3 cellular contexts compared by ENCODE assay signal in the genomic region with DNA sequence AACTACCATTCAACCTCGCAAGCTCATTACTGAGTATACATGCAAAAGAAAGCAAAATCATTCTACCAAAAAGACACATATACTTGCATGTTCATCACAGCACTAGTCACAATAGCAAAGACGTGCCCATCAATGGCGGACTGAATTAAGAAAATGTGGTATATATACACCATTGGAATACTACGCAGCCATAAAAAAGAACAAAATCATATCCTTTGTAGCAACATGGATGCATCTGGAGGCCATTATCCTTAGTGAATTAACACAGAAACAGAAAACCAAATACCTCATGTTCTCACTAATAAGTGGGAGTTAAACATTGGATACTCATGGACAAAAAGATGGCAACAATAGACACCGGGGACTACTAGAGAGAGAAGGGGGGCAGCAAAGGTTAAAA.
TF ChIP-seq lines count a peak whose summit lies in the region.

No MANE protein-coding gene starts in this region.

TF ChIP-seq in SK-N-SH treated with all-trans-retinoic acid at 6 μM for 48 hours, 23 proteins besides CTCF, POLR2A, EP300 and RAD21:
- no peak for TF ChIP-seq ZC3H10 (CRISPR knock-in tag; IDR thresholded peaks at IDR 0.05)
- peak; percentile 80 for TF ChIP-seq ZNF8 (CRISPR knock-in tag; IDR thresholded peaks at IDR 0.05)

TF ChIP-seq in SK-N-SH, 30 proteins besides CTCF, POLR2A, EP300 and RAD21:
- TF ChIP-seq MXI1 (IDR thresholded peaks at IDR 0.05; ENCODE audit: low read depth, low read length) (no peak), FOXM1 (IDR thresholded peaks at IDR 0.05; ENCODE audit: low read depth) (no peak), YY1 (IDR thresholded peaks at IDR 0.05; ENCODE audit: low read depth) (no peak), EZH2phosphoT487 (IDR thresholded peaks at IDR 0.05; ENCODE audit: borderline replicate concordance, low read depth) (no peak), NRF1 (IDR thresholded peaks at IDR 0.05; ENCODE audit: low read depth, low read length) (no peak), GATA2 (CRISPR knock-in tag; IDR thresholded peaks at IDR 0.05) (no peak), TAF1 (IDR thresholded peaks at IDR 0.05; ENCODE audit: borderline replicate concordance, low read depth, low read length) (no peak), FOSL2 (IDR thresholded peaks at IDR 0.05; ENCODE audit: borderline replicate concordance, low read depth) (no peak), SMC3 (IDR thresholded peaks at IDR 0.05; ENCODE audit: low read depth, low read length) (no peak), JUND (IDR thresholded peaks at IDR 0.05) (no peak)
- TF ChIP-seq, protein P1, sequence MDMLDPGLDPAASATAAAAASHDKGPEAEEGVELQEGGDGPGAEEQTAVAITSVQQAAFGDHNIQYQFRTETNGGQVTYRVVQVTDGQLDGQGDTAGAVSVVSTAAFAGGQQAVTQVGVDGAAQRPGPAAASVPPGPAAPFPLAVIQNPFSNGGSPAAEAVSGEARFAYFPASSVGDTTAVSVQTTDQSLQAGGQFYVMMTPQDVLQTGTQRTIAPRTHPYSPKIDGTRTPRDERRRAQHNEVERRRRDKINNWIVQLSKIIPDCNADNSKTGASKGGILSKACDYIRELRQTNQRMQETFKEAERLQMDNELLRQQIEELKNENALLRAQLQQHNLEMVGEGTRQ (IDR thresholded peaks at IDR 0.05; ENCODE audit: borderline replicate concordance, low read depth, low read length), result no peak
- TF ChIP-seq, protein P2, sequence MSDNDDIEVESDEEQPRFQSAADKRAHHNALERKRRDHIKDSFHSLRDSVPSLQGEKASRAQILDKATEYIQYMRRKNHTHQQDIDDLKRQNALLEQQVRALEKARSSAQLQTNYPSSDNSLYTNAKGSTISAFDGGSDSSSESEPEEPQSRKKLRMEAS (IDR thresholded peaks at IDR 0.05; ENCODE audit: low read depth), result no peak
- TF ChIP-seq, protein P3, sequence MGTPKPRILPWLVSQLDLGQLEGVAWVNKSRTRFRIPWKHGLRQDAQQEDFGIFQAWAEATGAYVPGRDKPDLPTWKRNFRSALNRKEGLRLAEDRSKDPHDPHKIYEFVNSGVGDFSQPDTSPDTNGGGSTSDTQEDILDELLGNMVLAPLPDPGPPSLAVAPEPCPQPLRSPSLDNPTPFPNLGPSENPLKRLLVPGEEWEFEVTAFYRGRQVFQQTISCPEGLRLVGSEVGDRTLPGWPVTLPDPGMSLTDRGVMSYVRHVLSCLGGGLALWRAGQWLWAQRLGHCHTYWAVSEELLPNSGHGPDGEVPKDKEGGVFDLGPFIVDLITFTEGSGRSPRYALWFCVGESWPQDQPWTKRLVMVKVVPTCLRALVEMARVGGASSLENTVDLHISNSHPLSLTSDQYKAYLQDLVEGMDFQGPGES (IDR thresholded peaks at IDR 0.05; ENCODE audit: low read depth, low read length), result no peak

TF ChIP-seq in K562, 482 proteins besides CTCF, POLR2A, EP300 and RAD21:
- TF ChIP-seq ZNF124 (CRISPR knock-in tag; IDR thresholded peaks at IDR 0.05), result no peak
- peak; percentile 47 to 54; a peak in 3 of 4 replicates for TF ChIP-seq KDM1A (IDR thresholded peaks at IDR 0.05)
- TF ChIP-seq HIVEP1 (CRISPR knock-in tag; IDR thresholded peaks at IDR 0.05), result no peak
- peak; percentile 81 for TF ChIP-seq BCOR (IDR thresholded peaks at IDR 0.05)
- peak; percentile 98 for TF ChIP-seq ZNF146 (CRISPR knock-in tag; IDR thresholded peaks at IDR 0.05; ENCODE audit: unreplicated experiment)
- TF ChIP-seq CC2D1A (IDR thresholded peaks at IDR 0.05), result no peak
- TF ChIP-seq RCOR1 (IDR thresholded peaks at IDR 0.05; ENCODE audit: borderline replicate concordance in 1 of 2, low read depth in 2 of 2, low read length in 2 of 2), result peak in 1 of 2 experiments; percentile 49; a peak in 1 of 4 replicates
- peak; percentile 62 for TF ChIP-seq RBM25 (IDR thresholded peaks at IDR 0.05; ENCODE audit: low read depth, low read length, severe bottlenecking)
- TF ChIP-seq ADNP (tag; IDR thresholded peaks at IDR 0.05), result peak; percentile 54; the same call in 1 of the 2 replicates
- no peak for TF ChIP-seq RBBP5 (IDR thresholded peaks at IDR 0.05; ENCODE audit: borderline replicate concordance, insufficient read depth, low read length, poor library complexity, severe bottlenecking)
